Comparison of ENCODE assay signal across 1 cellular context in the genomic region with DNA sequence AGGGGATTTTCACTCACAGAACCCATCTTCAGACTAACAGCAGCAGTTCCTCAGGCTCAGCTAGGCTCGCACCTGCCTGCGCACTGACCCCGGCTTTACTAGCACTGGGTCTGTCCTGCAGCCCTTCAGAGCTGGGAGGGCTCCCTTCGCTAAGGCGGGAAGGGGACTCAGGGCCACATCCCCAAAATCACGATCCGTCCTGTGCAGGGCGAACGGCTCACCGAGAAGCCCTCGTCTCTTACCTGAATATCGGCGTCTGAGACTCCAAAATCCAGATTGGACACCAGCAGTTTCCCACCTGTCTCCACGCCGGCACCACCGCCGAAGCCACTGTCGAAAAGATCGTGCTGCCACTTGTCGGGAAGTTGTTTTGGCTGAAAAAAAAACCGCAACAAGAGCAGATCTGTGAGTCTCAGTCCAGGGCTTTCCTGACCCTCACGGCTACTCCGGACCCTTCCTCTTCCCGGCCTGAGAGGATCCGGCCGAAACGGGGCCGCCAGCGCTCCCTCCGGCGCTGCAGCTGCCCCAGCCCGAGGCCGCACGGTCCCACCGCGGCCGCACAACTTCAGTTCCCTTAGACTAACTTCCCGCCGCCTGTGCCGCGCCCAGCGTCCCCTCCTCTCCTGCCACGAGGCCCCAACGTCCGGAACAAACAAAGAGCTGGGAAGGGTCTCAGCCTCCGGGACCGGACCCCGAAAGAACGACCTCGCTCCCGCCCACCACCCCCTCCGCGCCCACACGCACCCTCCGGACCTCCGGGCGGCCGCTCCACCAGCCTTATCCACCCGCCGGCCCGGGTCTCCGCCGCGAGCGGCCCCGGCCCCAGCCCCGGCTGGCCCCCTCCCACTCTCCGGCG.
TF ChIP-seq lines count a peak whose summit lies in the region.

No MANE protein-coding gene starts in this region.

TF ChIP-seq in HepG2, 621 proteins besides CTCF, POLR2A, EP300 and RAD21 (continued from another document and continues in another):
- TF ChIP-seq, protein P1, sequence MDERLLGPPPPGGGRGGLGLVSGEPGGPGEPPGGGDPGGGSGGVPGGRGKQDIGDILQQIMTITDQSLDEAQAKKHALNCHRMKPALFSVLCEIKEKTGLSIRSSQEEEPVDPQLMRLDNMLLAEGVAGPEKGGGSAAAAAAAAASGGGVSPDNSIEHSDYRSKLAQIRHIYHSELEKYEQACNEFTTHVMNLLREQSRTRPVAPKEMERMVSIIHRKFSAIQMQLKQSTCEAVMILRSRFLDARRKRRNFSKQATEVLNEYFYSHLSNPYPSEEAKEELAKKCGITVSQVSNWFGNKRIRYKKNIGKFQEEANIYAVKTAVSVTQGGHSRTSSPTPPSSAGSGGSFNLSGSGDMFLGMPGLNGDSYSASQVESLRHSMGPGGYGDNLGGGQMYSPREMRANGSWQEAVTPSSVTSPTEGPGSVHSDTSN (CRISPR knock-in tag; IDR thresholded peaks at IDR 0.05) = no peak
- TF ChIP-seq, protein P2, sequence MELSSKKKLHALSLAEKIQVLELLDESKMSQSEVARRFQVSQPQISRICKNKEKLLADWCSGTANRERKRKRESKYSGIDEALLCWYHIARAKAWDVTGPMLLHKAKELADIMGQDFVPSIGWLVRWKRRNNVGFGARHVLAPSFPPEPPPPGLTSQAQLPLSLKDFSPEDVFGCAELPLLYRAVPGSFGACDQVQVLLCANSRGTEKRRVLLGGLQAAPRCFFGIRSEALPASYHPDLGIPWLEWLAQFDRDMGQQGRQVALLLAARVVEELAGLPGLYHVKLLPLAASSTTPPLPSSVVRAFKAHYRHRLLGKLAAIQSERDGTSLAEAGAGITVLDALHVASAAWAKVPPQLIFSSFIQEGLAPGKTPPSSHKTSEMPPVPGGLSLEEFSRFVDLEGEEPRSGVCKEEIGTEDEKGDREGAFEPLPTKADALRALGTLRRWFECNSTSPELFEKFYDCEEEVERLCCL (CRISPR knock-in tag; IDR thresholded peaks at IDR 0.05; ENCODE audit: borderline replicate concordance) = no peak
- TF ChIP-seq HNRNPL (IDR thresholded peaks at IDR 0.05; ENCODE audit: low read depth, low read length) = no peak
- TF ChIP-seq, protein P3, sequence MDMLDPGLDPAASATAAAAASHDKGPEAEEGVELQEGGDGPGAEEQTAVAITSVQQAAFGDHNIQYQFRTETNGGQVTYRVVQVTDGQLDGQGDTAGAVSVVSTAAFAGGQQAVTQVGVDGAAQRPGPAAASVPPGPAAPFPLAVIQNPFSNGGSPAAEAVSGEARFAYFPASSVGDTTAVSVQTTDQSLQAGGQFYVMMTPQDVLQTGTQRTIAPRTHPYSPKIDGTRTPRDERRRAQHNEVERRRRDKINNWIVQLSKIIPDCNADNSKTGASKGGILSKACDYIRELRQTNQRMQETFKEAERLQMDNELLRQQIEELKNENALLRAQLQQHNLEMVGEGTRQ (IDR thresholded peaks at IDR 0.05; ENCODE audit: low read depth, low read length) = no peak
- TF ChIP-seq, protein P3 (CRISPR knock-in tag; IDR thresholded peaks at IDR 0.05; ENCODE audit: borderline replicate concordance) = no peak
- no peak for TF ChIP-seq ZNF337 (CRISPR knock-in tag; IDR thresholded peaks at IDR 0.05; ENCODE audit: borderline replicate concordance, low read depth)
- peak; percentile 33; the same call in 1 of the 2 replicates for TF ChIP-seq MTA1 (CRISPR knock-in tag; IDR thresholded peaks at IDR 0.05; ENCODE audit: borderline replicate concordance)
- TF ChIP-seq, protein P4, sequence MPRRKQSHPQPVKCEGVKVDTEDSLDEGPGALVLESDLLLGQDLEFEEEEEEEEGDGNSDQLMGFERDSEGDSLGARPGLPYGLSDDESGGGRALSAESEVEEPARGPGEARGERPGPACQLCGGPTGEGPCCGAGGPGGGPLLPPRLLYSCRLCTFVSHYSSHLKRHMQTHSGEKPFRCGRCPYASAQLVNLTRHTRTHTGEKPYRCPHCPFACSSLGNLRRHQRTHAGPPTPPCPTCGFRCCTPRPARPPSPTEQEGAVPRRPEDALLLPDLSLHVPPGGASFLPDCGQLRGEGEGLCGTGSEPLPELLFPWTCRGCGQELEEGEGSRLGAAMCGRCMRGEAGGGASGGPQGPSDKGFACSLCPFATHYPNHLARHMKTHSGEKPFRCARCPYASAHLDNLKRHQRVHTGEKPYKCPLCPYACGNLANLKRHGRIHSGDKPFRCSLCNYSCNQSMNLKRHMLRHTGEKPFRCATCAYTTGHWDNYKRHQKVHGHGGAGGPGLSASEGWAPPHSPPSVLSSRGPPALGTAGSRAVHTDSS (CRISPR knock-in tag; conservative IDR thresholded peaks at IDR 0.05) = no peak
- no peak for TF ChIP-seq ZNF570 (CRISPR knock-in tag; IDR thresholded peaks at IDR 0.05; ENCODE audit: borderline replicate concordance)
- TF ChIP-seq, protein P5, sequence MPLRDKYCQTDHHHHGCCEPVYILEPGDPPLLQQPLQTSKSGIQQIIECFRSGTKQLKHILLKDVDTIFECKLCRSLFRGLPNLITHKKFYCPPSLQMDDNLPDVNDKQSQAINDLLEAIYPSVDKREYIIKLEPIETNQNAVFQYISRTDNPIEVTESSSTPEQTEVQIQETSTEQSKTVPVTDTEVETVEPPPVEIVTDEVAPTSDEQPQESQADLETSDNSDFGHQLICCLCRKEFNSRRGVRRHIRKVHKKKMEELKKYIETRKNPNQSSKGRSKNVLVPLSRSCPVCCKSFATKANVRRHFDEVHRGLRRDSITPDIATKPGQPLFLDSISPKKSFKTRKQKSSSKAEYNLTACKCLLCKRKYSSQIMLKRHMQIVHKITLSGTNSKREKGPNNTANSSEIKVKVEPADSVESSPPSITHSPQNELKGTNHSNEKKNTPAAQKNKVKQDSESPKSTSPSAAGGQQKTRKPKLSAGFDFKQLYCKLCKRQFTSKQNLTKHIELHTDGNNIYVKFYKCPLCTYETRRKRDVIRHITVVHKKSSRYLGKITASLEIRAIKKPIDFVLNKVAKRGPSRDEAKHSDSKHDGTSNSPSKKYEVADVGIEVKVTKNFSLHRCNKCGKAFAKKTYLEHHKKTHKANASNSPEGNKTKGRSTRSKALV (CRISPR knock-in tag; IDR thresholded peaks at IDR 0.05) = 0 out of 2 replicates have a peak, but pooled peaks have one; percentile 38
- TF ChIP-seq DMAP1 (CRISPR knock-in tag; IDR thresholded peaks at IDR 0.05) = peak; percentile 1; the same call in 1 of the 2 replicates
- TF ChIP-seq, protein P6, sequence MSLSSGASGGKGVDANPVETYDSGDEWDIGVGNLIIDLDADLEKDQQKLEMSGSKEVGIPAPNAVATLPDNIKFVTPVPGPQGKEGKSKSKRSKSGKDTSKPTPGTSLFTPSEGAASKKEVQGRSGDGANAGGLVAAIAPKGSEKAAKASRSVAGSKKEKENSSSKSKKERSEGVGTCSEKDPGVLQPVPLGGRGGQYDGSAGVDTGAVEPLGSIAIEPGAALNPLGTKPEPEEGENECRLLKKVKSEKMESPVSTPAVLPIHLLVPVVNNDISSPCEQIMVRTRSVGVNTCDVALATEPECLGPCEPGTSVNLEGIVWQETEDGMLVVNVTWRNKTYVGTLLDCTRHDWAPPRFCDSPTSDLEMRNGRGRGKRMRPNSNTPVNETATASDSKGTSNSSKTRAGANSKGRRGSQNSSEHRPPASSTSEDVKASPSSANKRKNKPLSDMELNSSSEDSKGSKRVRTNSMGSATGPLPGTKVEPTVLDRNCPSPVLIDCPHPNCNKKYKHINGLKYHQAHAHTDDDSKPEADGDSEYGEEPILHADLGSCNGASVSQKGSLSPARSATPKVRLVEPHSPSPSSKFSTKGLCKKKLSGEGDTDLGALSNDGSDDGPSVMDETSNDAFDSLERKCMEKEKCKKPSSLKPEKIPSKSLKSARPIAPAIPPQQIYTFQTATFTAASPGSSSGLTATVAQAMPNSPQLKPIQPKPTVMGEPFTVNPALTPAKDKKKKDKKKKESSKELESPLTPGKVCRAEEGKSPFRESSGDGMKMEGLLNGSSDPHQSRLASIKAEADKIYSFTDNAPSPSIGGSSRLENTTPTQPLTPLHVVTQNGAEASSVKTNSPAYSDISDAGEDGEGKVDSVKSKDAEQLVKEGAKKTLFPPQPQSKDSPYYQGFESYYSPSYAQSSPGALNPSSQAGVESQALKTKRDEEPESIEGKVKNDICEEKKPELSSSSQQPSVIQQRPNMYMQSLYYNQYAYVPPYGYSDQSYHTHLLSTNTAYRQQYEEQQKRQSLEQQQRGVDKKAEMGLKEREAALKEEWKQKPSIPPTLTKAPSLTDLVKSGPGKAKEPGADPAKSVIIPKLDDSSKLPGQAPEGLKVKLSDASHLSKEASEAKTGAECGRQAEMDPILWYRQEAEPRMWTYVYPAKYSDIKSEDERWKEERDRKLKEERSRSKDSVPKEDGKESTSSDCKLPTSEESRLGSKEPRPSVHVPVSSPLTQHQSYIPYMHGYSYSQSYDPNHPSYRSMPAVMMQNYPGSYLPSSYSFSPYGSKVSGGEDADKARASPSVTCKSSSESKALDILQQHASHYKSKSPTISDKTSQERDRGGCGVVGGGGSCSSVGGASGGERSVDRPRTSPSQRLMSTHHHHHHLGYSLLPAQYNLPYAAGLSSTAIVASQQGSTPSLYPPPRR (CRISPR knock-in tag; IDR thresholded peaks at IDR 0.05; ENCODE audit: borderline replicate concordance) = no peak
- no peak for TF ChIP-seq JUND (CRISPR knock-in tag; IDR thresholded peaks at IDR 0.05)
- no peak for TF ChIP-seq PHF20 (CRISPR knock-in tag; IDR thresholded peaks at IDR 0.05)
- TF ChIP-seq, protein P7, sequence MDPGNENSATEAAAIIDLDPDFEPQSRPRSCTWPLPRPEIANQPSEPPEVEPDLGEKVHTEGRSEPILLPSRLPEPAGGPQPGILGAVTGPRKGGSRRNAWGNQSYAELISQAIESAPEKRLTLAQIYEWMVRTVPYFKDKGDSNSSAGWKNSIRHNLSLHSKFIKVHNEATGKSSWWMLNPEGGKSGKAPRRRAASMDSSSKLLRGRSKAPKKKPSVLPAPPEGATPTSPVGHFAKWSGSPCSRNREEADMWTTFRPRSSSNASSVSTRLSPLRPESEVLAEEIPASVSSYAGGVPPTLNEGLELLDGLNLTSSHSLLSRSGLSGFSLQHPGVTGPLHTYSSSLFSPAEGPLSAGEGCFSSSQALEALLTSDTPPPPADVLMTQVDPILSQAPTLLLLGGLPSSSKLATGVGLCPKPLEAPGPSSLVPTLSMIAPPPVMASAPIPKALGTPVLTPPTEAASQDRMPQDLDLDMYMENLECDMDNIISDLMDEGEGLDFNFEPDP (CRISPR knock-in tag; conservative IDR thresholded peaks at IDR 0.05) = no peak
- TF ChIP-seq CEBPB (IDR thresholded peaks at IDR 0.05; ENCODE audit: borderline replicate concordance, low read depth, low read length) = no peak
- TF ChIP-seq, protein P8, sequence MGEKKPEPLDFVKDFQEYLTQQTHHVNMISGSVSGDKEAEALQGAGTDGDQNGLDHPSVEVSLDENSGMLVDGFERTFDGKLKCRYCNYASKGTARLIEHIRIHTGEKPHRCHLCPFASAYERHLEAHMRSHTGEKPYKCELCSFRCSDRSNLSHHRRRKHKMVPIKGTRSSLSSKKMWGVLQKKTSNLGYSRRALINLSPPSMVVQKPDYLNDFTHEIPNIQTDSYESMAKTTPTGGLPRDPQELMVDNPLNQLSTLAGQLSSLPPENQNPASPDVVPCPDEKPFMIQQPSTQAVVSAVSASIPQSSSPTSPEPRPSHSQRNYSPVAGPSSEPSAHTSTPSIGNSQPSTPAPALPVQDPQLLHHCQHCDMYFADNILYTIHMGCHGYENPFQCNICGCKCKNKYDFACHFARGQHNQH (CRISPR knock-in tag; IDR thresholded peaks at IDR 0.05) = no peak
- TF ChIP-seq, protein P9, sequence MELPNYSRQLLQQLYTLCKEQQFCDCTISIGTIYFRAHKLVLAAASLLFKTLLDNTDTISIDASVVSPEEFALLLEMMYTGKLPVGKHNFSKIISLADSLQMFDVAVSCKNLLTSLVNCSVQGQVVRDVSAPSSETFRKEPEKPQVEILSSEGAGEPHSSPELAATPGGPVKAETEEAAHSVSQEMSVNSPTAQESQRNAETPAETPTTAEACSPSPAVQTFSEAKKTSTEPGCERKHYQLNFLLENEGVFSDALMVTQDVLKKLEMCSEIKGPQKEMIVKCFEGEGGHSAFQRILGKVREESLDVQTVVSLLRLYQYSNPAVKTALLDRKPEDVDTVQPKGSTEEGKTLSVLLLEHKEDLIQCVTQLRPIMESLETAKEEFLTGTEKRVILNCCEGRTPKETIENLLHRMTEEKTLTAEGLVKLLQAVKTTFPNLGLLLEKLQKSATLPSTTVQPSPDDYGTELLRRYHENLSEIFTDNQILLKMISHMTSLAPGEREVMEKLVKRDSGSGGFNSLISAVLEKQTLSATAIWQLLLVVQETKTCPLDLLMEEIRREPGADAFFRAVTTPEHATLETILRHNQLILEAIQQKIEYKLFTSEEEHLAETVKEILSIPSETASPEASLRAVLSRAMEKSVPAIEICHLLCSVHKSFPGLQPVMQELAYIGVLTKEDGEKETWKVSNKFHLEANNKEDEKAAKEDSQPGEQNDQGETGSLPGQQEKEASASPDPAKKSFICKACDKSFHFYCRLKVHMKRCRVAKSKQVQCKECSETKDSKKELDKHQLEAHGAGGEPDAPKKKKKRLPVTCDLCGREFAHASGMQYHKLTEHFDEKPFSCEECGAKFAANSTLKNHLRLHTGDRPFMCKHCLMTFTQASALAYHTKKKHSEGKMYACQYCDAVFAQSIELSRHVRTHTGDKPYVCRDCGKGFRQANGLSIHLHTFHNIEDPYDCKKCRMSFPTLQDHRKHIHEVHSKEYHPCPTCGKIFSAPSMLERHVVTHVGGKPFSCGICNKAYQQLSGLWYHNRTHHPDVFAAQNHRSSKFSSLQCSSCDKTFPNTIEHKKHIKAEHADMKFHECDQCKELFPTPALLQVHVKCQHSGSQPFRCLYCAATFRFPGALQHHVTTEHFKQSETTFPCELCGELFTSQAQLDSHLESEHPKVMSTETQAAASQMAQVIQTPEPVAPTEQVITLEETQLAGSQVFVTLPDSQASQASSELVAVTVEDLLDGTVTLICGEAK (IDR thresholded peaks at IDR 0.05) = no peak
- TF ChIP-seq, protein P9 (CRISPR knock-in tag; IDR thresholded peaks at IDR 0.05) = no peak
